1 cellular context compared by ENCODE assay signal in genomic region chr1:1982379-1983232, GRCh38.
TF ChIP-seq lines count a peak whose summit lies in the region.

No MANE protein-coding gene starts in this region.

TF ChIP-seq in K562, 482 proteins besides CTCF, POLR2A, EP300 and RAD21:
- TF ChIP-seq ZNF143 (CRISPR knock-in tag; IDR thresholded peaks at IDR 0.05): peak; percentile 42; the same call in 1 of the 2 replicates
- TF ChIP-seq HMG20B (CRISPR knock-in tag; IDR thresholded peaks at IDR 0.05): no peak
